In the genomic region with DNA sequence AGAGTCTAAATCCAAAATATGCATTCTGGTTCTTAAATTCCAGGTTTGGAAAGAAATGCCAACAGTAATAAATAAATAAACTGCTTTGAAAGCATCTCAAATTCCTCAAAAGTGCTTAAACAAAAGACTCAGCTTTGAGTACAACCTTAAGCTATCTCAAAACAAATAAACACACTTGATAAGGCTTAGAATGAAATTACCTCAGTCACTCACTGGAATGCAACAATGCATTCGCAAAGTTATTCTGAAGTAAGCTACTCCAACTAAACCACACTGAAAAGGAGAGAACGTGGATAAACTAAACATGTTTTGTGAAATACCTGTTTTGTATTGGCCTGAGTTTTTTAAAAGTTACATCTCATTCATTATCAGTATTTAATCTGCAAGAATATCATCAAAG, we compare ENCODE assay signal across 8 cellular contexts. TPM values are rescaled to one million over a fixed set of nuclear protein-coding genes. Genes with fewer than 3 reads are reported as not detected.
DNase-seq lines count a peak whose midpoint lies in the region; FAIRE-seq and TF ChIP-seq lines count a peak whose summit lies in the region.

No MANE protein-coding gene starts in this region.

- H3K9me3 ChIP-seq in DOHH2 (ENCODE audit: control insufficient read depth, insufficient read depth, low read length) (no peaks in the 10 kb centered on the region), OCI-LY7 (ENCODE audit: low read length) (no peaks in the 10 kb centered on the region)

- H3K9me2 ChIP-seq in DOHH2 (replicated peaks; ENCODE audit: control insufficient read depth, low read length) = no peaks in the 10 kb centered on the region
- H3K9me2 ChIP-seq in OCI-LY7 (ENCODE audit: insufficient read depth, low read length) = no peaks in the 10 kb centered on the region

- no peak for TF ChIP-seq CTCF in DOHH2 (IDR thresholded peaks at IDR 0.05; ENCODE audit: low read depth, low read length, poor library complexity, severe bottlenecking)
- TF ChIP-seq CTCF in OCI-LY7 (conservative IDR thresholded peaks at IDR 0.05; ENCODE audit: low read length) = no peak
- no peak for TF ChIP-seq CTCF in endothelial cell (IDR thresholded peaks at IDR 0.05; ENCODE audit: unreplicated experiment)
- TF ChIP-seq CTCF in osteocyte (IDR thresholded peaks at IDR 0.05) = no peak

- no peak overlapping the region for H3K27ac ChIP-seq in DOHH2 (ENCODE audit: low read depth, low read length)
- H3K27ac ChIP-seq in OCI-LY7 (ENCODE audit: low read depth, low read length, poor library complexity, severe bottlenecking) = no peak overlapping the region

- H3K4me1 Mint-ChIP-seq in endothelial cell (ENCODE audit: unreplicated experiment) = peaks cover 21% of the 10 kb centered on the region
- peaks cover 26% of the 10 kb centered on the region for H3K4me1 Mint-ChIP-seq in osteocyte (ENCODE audit: unreplicated experiment)

- H3K4me2 ChIP-seq in DOHH2 (ENCODE audit: low read length) (peak overlapping the region; percentile 82), OCI-LY7 (ENCODE audit: low read length) (peak overlapping the region; percentile 80)

- peaks cover 6% of the 10 kb centered on the region for H3K36me3 ChIP-seq in DOHH2 (ENCODE audit: control insufficient read depth, low read length)
- H3K36me3 ChIP-seq in OCI-LY7 (ENCODE audit: insufficient read depth, low read length) = peaks cover 12% of the 10 kb centered on the region

- BruUV-seq in OCI-LY7 (replicated peaks; lab: Mats Ljungman, UMichigan) = no TSS peak

- CTCF ChIA-PET in OCI-LY7 (lab: Charles Lee; ENCODE audit: unreplicated experiment) = no interaction called here

- H3K4me3 Mint-ChIP-seq in endothelial cell (ENCODE audit: unreplicated experiment) (peak overlapping the region; percentile 95), osteocyte (ENCODE audit: unreplicated experiment) (peak overlapping the region; percentile 92)

- POLR2A ChIA-PET in OCI-LY7 (lab: Charles Lee) = interaction anchor here (0.9 kb wide), 1 partner anchor 94 kb away, joined by 4 read pairs; no protein-coding TSS in a partner anchor

- H3K27ac Mint-ChIP-seq in endothelial cell (ENCODE audit: unreplicated experiment) = peak overlapping the region; percentile 90
- peak overlapping the region; percentile 85 for H3K27ac Mint-ChIP-seq in osteocyte (ENCODE audit: unreplicated experiment)

- H3K4me3 ChIP-seq in DOHH2 (ENCODE audit: low read length) = peak overlapping the region; percentile 76
- H3K4me3 ChIP-seq in OCI-LY7 (ENCODE audit: low read depth, low read length, poor library complexity, severe bottlenecking) = peak overlapping the region; percentile 75

- H3K4me1 ChIP-seq in DOHH2 (ENCODE audit: control insufficient read depth, low read length) = peaks cover 30% of the 10 kb centered on the region
- H3K4me1 ChIP-seq in OCI-LY7 (ENCODE audit: insufficient read depth, low read length, poor library complexity, severe bottlenecking) = peaks cover 25% of the 10 kb centered on the region

- TF ChIP-seq POLR2A in GM12891 (IDR thresholded peaks at IDR 0.05; ENCODE audit: low read depth, low read length) = no peak

- H3K27me3 Mint-ChIP-seq in endothelial cell (ENCODE audit: unreplicated experiment) (peaks cover 5% of the 10 kb centered on the region), osteocyte (ENCODE audit: unreplicated experiment) (no peaks in the 10 kb centered on the region)

- intact Hi-C loops in OCI-LY7 (cut with micrococcal nuclease; ENCODE audit: unreplicated experiment) = loop anchor here (5.0 kb wide), 1 partner anchor 76 kb away; a partner anchor contains a TSS

- H3K36me3 Mint-ChIP-seq in endothelial cell (ENCODE audit: low read depth, unreplicated experiment) (no peaks in the 10 kb centered on the region), osteocyte (ENCODE audit: unreplicated experiment) (peaks cover 3% of the 10 kb centered on the region)

- peaks cover 9% of the 10 kb centered on the region; the same call in 1 of the 2 replicates for H4K20me1 ChIP-seq in DOHH2 (ENCODE audit: control insufficient read depth, insufficient read depth, low read depth, low read length)
- peaks cover 18% of the 10 kb centered on the region for H4K20me1 ChIP-seq in OCI-LY7 (ENCODE audit: insufficient read depth, low read length)

- H3K79me2 ChIP-seq in DOHH2 (ENCODE audit: control insufficient read depth, low read length) (peaks cover 55% of the 10 kb centered on the region), OCI-LY7 (ENCODE audit: insufficient read depth, low read depth, low read length) (peaks cover 35% of the 10 kb centered on the region)

- DNase-seq in OCI-LY7 (ENCODE audit: low spot score) (no peak), endothelial cell (ENCODE audit: low spot score) (no peak), osteocyte (ENCODE audit: extremely low spot score, unreplicated experiment) (no peak), GM12891 (ENCODE audit: insufficient read length, low spot score) (no peak), NCI-H526 treated with DMSO at 0.1 percent for 48 hours (lab: John Stamatoyannopoulos, UW) (no peak), NCI-H2227 (lab: John Stamatoyannopoulos, UW; ENCODE audit: unreplicated experiment) (no peak)
- DNase-seq in stimulated activated naive CD4-positive, alpha-beta T cell (lab: John Stamatoyannopoulos, UW) = no peak

- no peaks in the 10 kb centered on the region; the same call in 1 of the 2 replicates for H3F3A ChIP-seq in DOHH2 (ENCODE audit: control insufficient read depth, insufficient read depth)

- no peak overlapping the region for H2AFZ ChIP-seq in OCI-LY7 (ENCODE audit: low read length)

- H3K9me3 Mint-ChIP-seq in endothelial cell (ENCODE audit: unreplicated experiment) = no peaks in the 10 kb centered on the region
- H3K9me3 Mint-ChIP-seq in osteocyte (ENCODE audit: unreplicated experiment) = no peaks in the 10 kb centered on the region

- FAIRE-seq in GM12891 (lab: Jason Lieb, UNC) = no peak

- H3K27me3 ChIP-seq in DOHH2 (ENCODE audit: control insufficient read depth, low read length) = no peaks in the 10 kb centered on the region

TF ChIP-seq in GM12891, 5 proteins besides CTCF, POLR2A, EP300 and RAD21:
- TF ChIP-seq TAF1 (IDR thresholded peaks at IDR 0.05; ENCODE audit: low read depth, low read length) (no peak), POLR2AphosphoS5 (IDR thresholded peaks at IDR 0.05; ENCODE audit: low read depth, low read length) (no peak), SPI1 (IDR thresholded peaks at IDR 0.05; ENCODE audit: low read depth, low read length) (no peak), POU2F2 (IDR thresholded peaks at IDR 0.05; ENCODE audit: low read depth, low read length) (no peak), PAX5 (IDR thresholded peaks at IDR 0.05; ENCODE audit: insufficient read depth, low read length, severe bottlenecking) (no peak)

RNA-seq across cellular contexts. Expression of a gene that starts 1.2 kb away (rescaled TPM):
- 6.4 and 8.7 TPM in 2 replicates for total RNA-seq in OCI-LY7 (2014; rRNA removed; shearing (Covaris generic))
- 17.9 and 19.0 TPM in 2 replicates for total RNA-seq in OCI-LY7 (2022)
- total RNA-seq in endothelial cell (ENCODE audit: unreplicated experiment) = 22.1 TPM
- total RNA-seq in osteocyte = 17.8 and 18.6 TPM in 2 replicates
- polyA plus RNA-seq in GM12891 (2012; ENCODE audit: low read depth, missing spikeins) = 12.9 TPM
